In genomic region chr14:77542349-77543239, GRCh38 we compare ENCODE assay signal across 10 cellular contexts. TPM values are rescaled to one million over a fixed set of nuclear protein-coding genes. Genes with fewer than 3 reads are reported as not detected.
DNase-seq lines count a peak whose midpoint lies in the region; ATAC-seq and TF ChIP-seq lines count a peak whose summit lies in the region.
"Had no signal": no experiment of that assay in that cellular context is flagged by ENCODE, and none has a peak within 500 bp of the region (broad histone marks: within the 10 kb centered on the region; RNA-seq: fewer than 3 reads in every experiment).

No MANE protein-coding gene starts in this region.

- no peak overlapping the region for H3K4me3 Mint-ChIP-seq in WTC11

- no peaks in the 10 kb centered on the region for H3K9me3 Mint-ChIP-seq in WTC11

- CTCF ChIA-PET in WTC11 (lab: Charles Lee): no interaction called here

- no peak overlapping the region for H3K4me3 ChIP-seq in right cardiac atrium (ENCODE audit: low read length)
- H3K4me3 ChIP-seq in skeletal muscle satellite cell (ENCODE audit: low read length): no peak overlapping the region
- H3K4me3 ChIP-seq: pancreas had no signal

- no peaks in the 10 kb centered on the region for H3K27me3 Mint-ChIP-seq in WTC11 (ENCODE audit: low read depth)

- H3K4me2 ChIP-seq in skeletal muscle satellite cell (ENCODE audit: low read length): no peak overlapping the region

- H3K27me3 ChIP-seq in right cardiac atrium (ENCODE audit: control insufficient read depth, insufficient read depth) (no peaks in the 10 kb centered on the region), skeletal muscle satellite cell (ENCODE audit: control insufficient read depth, insufficient read depth, low read length) (no peaks in the 10 kb centered on the region)
- H3K27me3 ChIP-seq: pancreas had no signal

- H3K27ac Mint-ChIP-seq in WTC11: 0 out of 2 replicates have a peak overlapping the region, but pooled peaks have one; percentile 13

- no peaks in the 10 kb centered on the region for H3K4me1 Mint-ChIP-seq in WTC11

- peaks cover 36% of the 10 kb centered on the region for H3K36me3 ChIP-seq in skeletal muscle satellite cell (ENCODE audit: insufficient read depth, low read length)
- H3K36me3 ChIP-seq: pancreas had no signal

- peaks cover 18% of the 10 kb centered on the region for H3K36me3 Mint-ChIP-seq in WTC11

- POLR2A ChIA-PET in WTC11 (lab: Charles Lee): interaction anchor here (0.6 kb wide), 1 partner anchor 197 kb away, joined by 7 read pairs; no protein-coding TSS in a partner anchor

- H3K9ac ChIP-seq in skeletal muscle satellite cell (ENCODE audit: low read depth, low read length): peak overlapping the region; percentile 44

- 48% methylated on average over 11 of the region's 11 CpGs for WGBS in right cardiac atrium

- H3K27ac ChIP-seq in right cardiac atrium (ENCODE audit: low read length): peak overlapping the region; percentile 14

- H3K9me3 ChIP-seq in right cardiac atrium (ENCODE audit: control insufficient read depth, low read length) (no peaks in the 10 kb centered on the region), skeletal muscle satellite cell (replicated peaks; ENCODE audit: low read length) (no peaks in the 10 kb centered on the region)
- H3K9me3 ChIP-seq: pancreas had no signal

- intact Hi-C loops in right cardiac atrium (cut with DNase I): loop anchor here in 1 of 4 donors (10.0 kb wide), 1 partner anchor 88 kb away; the partner anchor contains the start of genes AHSA1 and VIPAS39

- DNase-seq in H4 (ENCODE audit: low spot score) (peak; percentile 37), WTC11 (ENCODE audit: low spot score) (no peak), right cardiac atrium (no peak), NCI-H69 (lab: John Stamatoyannopoulos, UW) (no peak), cerebellar cortex (ENCODE audit: low spot score) (no peak), NCI-H2107 (lab: John Stamatoyannopoulos, UW) (no peak)
- DNase-seq: pancreas had no signal

- ATAC-seq in WTC11 (no peak), right cardiac atrium (peak; percentile 78 to 90), HG02870 (IDR thresholded peaks at IDR 0.05; ENCODE audit: unreplicated experiment) (no peak)

- H3K4me1 ChIP-seq in right cardiac atrium (ENCODE audit: control insufficient read depth, insufficient read depth, low read length) (peaks cover 2% of the 10 kb centered on the region), skeletal muscle satellite cell (ENCODE audit: control insufficient read depth, insufficient read depth, low read length) (peaks cover 18% of the 10 kb centered on the region)

- no peak for TF ChIP-seq CTCF in WTC11 (IDR thresholded peaks at IDR 0.05)

TF ChIP-seq in WTC11, 78 proteins besides CTCF, POLR2A, EP300 and RAD21:
- no peak for TF ChIP-seq JAZF1 (CRISPR knock-in tag; IDR thresholded peaks at IDR 0.05)
- no peak for TF ChIP-seq ZMAT4 (CRISPR knock-in tag; IDR thresholded peaks at IDR 0.05)

RNA-seq across cellular contexts. Expression of gene ISM2, which starts 44.0 kb away (rescaled TPM):
- total RNA-seq in H4 (2014; rRNA removed; shearing (Covaris generic)): not detected in 2 replicates
- 0.80 to 1.4 TPM (median 1.3 TPM) in 3 replicates for total RNA-seq in WTC11 (2021)
- not detected for total RNA-seq in right cardiac atrium
- not detected for polyA plus RNA-seq in right cardiac atrium
- total RNA-seq in skeletal muscle satellite cell (2012; rRNA removed): 0.22 and 0.25 TPM in 2 replicates
- total RNA-seq: pancreas; T-helper 2 cell treated with Interferon-gamma antibody and Interleukin-4, amounts not matched to agents 100 ng/mL and 5 ng/mL, for 36 hours had no signal
- polyA plus RNA-seq: pancreas had no signal

Comparison
In these comparisons a context has a peak if more than half of its experiments do, and no peak if none do; other contexts are left out.
1. ATAC-seq: peak in right cardiac atrium (2 of 2); none in WTC11 (single experiment) and HG02870 (single experiment).